ENCODE assay signal across 1 cellular context in the genomic region with DNA sequence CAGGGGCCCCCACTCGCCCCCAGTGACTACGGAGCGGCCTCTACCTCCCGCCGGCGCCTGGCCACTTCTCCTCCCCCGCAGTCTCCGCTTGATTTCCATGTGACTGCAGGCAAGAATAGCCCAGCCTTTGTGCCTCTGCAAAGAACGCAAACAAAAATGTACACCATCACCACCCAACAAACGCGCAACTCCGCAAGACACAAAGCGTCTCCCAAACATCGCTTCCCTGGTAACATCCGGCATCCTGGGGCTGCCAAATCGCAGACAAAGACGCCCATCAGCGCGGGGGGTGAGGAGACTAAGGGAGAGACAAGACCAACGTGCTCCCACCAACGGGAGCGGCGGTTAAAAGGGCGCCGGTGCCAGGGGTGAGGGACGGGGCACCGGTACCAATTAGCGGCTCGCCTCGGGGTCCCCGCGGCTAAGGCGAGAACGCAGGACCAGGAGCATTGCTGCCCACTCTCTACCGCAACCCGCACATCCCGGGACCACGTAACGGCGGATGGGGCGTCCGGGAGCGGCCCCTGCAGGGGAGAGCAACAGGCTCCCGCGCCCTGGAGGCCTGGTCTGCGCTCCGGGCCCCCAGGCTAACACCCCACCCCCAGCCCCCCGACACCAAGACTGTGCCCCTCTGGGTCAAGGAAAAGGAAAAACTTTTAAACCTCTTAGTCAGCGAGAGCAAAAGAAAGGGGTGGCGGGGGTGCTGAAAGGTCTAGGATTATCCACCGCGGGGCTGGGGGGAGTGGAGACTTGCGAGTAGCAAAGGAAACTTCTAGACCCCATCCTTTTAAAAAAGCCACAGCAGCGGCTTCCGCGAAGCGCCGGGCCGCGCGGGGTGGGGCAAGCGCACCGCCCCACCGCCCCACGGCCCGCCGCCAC.
TF ChIP-seq lines count a peak whose summit lies in the region.

No MANE protein-coding gene starts in this region.

TF ChIP-seq in HEK293, 187 proteins besides CTCF, POLR2A, EP300 and RAD21 (continued from another document and continues in another):
- TF ChIP-seq, protein P1, sequence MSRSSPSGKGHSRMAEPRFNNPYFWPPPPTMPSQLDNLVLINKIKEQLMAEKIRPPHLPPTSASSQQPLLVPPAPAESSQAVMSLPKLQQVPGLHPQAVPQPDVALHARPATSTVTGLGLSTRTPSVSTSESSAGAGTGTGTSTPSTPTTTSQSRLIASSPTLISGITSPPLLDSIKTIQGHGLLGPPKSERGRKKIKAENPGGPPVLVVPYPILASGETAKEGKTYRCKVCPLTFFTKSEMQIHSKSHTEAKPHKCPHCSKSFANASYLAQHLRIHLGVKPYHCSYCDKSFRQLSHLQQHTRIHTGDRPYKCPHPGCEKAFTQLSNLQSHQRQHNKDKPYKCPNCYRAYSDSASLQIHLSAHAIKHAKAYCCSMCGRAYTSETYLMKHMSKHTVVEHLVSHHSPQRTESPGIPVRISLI (tag by site-specific recombination; IDR thresholded peaks at IDR 0.05), result no peak
- TF ChIP-seq ZNF280C (tag by site-specific recombination; IDR thresholded peaks at IDR 0.05) (no peak), TCF7L2 (IDR thresholded peaks at IDR 0.05; ENCODE audit: borderline replicate concordance, low read depth, low read length) (no peak), ZBTB11 (tag by site-specific recombination; conservative IDR thresholded peaks at IDR 0.05; ENCODE audit: low read depth) (peak; percentile 44; the same call in 1 of the 2 replicates), ZNF214 (tag by site-specific recombination; IDR thresholded peaks at IDR 0.05; ENCODE audit: borderline replicate concordance) (no peak), ZNF391 (tag by site-specific recombination; IDR thresholded peaks at IDR 0.05; ENCODE audit: borderline replicate concordance, low read depth) (no peak), ZNF112 (tag by site-specific recombination; IDR thresholded peaks at IDR 0.05) (no peak), ZNF292 (tag by site-specific recombination; IDR thresholded peaks at IDR 0.05; ENCODE audit: borderline replicate concordance, low read depth) (no peak), OSR2 (tag by site-specific recombination; IDR thresholded peaks at IDR 0.05) (0 out of 2 replicates have a peak, but pooled peaks have one; percentile 11), ZNF394 (tag by site-specific recombination; IDR thresholded peaks at IDR 0.05; ENCODE audit: borderline replicate concordance) (no peak), ZNF785 (tag by site-specific recombination; IDR thresholded peaks at IDR 0.05) (no peak), ZNF423 (tag by site-specific recombination; IDR thresholded peaks at IDR 0.05) (no peak), ZNF514 (tag by site-specific recombination; IDR thresholded peaks at IDR 0.05) (no peak), ZNF398 (tag by site-specific recombination; IDR thresholded peaks at IDR 0.05) (no peak), YY2 (tag by site-specific recombination; IDR thresholded peaks at IDR 0.05) (no peak), ZBTB6 (tag by site-specific recombination; IDR thresholded peaks at IDR 0.05) (no peak), ZNF623 (tag by site-specific recombination; IDR thresholded peaks at IDR 0.05) (no peak), ZNF132 (tag by site-specific recombination; IDR thresholded peaks at IDR 0.05; ENCODE audit: borderline replicate concordance) (no peak), ZNF830 (tag by site-specific recombination; IDR thresholded peaks at IDR 0.05; ENCODE audit: low read depth) (no peak), SALL2 (tag by site-specific recombination; IDR thresholded peaks at IDR 0.05; ENCODE audit: borderline replicate concordance) (no peak), ZBTB20 (tag by site-specific recombination; IDR thresholded peaks at IDR 0.05) (peak; percentile 83; the same call in 1 of the 2 replicates), ZNF248 (tag by site-specific recombination; IDR thresholded peaks at IDR 0.05) (no peak), ZNF140 (tag by site-specific recombination; IDR thresholded peaks at IDR 0.05) (no peak), REST (tag by site-specific recombination; IDR thresholded peaks at IDR 0.05) (peak; percentile 10; the same call in 1 of the 2 replicates), ZNF558 (tag by site-specific recombination; IDR thresholded peaks at IDR 0.05) (no peak), ZNF221 (tag by site-specific recombination; IDR thresholded peaks at IDR 0.05; ENCODE audit: borderline replicate concordance) (no peak), ZNF24 (tag by site-specific recombination; IDR thresholded peaks at IDR 0.05) (no peak)
- TF ChIP-seq, protein P2, sequence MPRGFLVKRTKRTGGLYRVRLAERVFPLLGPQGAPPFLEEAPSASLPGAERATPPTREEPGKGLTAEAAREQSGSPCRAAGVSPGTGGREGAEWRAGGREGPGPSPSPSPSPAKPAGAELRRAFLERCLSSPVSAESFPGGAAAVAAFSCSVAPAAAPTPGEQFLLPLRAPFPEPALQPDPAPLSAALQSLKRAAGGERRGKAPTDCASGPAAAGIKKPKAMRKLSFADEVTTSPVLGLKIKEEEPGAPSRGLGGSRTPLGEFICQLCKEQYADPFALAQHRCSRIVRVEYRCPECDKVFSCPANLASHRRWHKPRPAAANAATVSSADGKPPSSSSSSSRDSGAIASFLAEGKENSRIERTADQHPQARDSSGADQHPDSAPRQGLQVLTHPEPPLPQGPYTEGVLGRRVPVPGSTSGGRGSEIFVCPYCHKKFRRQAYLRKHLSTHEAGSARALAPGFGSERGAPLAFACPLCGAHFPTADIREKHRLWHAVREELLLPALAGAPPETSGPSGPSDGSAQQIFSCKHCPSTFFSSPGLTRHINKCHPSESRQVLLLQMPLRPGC (tag by site-specific recombination; IDR thresholded peaks at IDR 0.05), result no peak
- TF ChIP-seq, protein P3, sequence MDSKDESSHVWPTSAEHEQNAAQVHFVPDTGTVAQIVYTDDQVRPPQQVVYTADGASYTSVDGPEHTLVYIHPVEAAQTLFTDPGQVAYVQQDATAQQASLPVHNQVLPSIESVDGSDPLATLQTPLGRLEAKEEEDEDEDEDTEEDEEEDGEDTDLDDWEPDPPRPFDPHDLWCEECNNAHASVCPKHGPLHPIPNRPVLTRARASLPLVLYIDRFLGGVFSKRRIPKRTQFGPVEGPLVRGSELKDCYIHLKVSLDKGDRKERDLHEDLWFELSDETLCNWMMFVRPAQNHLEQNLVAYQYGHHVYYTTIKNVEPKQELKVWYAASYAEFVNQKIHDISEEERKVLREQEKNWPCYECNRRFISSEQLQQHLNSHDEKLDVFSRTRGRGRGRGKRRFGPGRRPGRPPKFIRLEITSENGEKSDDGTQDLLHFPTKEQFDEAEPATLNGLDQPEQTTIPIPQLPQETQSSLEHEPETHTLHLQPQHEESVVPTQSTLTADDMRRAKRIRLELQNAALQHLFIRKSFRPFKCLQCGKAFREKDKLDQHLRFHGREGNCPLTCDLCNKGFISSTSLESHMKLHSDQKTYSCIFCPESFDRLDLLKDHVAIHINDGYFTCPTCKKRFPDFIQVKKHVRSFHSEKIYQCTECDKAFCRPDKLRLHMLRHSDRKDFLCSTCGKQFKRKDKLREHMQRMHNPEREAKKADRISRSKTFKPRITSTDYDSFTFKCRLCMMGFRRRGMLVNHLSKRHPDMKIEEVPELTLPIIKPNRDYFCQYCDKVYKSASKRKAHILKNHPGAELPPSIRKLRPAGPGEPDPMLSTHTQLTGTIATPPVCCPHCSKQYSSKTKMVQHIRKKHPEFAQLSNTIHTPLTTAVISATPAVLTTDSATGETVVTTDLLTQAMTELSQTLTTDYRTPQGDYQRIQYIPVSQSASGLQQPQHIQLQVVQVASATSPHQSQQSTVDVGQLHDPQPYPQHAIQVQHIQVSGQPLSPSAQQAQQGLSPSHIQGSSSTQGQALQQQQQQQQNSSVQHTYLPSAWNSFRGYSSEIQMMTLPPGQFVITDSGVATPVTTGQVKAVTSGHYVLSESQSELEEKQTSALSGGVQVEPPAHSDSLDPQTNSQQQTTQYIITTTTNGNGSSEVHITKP (tag by site-specific recombination; IDR thresholded peaks at IDR 0.05), result peak; percentile 80
- TF ChIP-seq, protein P4, sequence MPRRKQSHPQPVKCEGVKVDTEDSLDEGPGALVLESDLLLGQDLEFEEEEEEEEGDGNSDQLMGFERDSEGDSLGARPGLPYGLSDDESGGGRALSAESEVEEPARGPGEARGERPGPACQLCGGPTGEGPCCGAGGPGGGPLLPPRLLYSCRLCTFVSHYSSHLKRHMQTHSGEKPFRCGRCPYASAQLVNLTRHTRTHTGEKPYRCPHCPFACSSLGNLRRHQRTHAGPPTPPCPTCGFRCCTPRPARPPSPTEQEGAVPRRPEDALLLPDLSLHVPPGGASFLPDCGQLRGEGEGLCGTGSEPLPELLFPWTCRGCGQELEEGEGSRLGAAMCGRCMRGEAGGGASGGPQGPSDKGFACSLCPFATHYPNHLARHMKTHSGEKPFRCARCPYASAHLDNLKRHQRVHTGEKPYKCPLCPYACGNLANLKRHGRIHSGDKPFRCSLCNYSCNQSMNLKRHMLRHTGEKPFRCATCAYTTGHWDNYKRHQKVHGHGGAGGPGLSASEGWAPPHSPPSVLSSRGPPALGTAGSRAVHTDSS (tag by site-specific recombination; IDR thresholded peaks at IDR 0.05), result no peak
